In the genomic region with DNA sequence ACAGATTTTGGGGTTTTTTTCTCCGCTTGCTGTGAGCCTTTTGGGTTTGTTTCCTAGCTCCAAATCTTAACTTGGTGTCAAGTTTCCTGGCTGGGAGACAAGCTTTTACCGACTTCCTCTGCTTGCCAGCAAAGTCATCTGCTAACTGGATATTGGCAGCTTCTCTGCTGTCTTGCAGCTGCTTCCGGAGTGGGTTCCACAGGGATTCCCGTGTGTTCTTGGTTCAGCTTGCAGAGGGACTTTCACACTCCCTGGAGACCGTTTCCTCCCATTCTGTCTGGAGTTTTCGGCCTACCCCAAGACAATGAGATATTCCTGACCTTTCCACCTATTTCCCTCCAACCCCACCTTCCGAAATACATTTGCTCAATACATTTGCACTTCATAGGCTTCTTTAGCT, we compare ENCODE assay signal across 9 cellular contexts. TPM values are rescaled to one million over a fixed set of nuclear protein-coding genes. Genes with fewer than 3 reads are reported as not detected.
DNase-seq lines count a peak whose midpoint lies in the region; ATAC-seq and TF ChIP-seq lines count a peak whose summit lies in the region.
"Had no signal": no experiment of that assay in that cellular context is flagged by ENCODE, and none has a peak within 500 bp of the region (broad histone marks: within the 10 kb centered on the region; RNA-seq: fewer than 3 reads in every experiment).

No MANE protein-coding gene starts in this region.

- no peak overlapping the region for H3K4me3 Mint-ChIP-seq in activated T-helper 2 cell treated with anti-CD3 and anti-CD28 coated beads, Interferon-gamma antibody, Interleukin-2, Interleukin-4, amounts not matched to agents 10 μg/mL and 5 μg/mL and 100 μg/mL, durations not matched to agents 14 hours and 24 hours and 36 hours (ENCODE audit: low read depth)

- no peak for ATAC-seq in GM19351 (IDR thresholded peaks at IDR 0.05; ENCODE audit: unreplicated experiment)
- no peak for ATAC-seq in GM18511 (IDR thresholded peaks at IDR 0.05; ENCODE audit: unreplicated experiment)

- no peak for TF ChIP-seq POLR2A in ovary (IDR thresholded peaks at IDR 0.05)

- no peak overlapping the region for H3K9ac ChIP-seq in fibroblast of lung (ENCODE audit: insufficient read depth, low read length)
- H3K9ac ChIP-seq: KMS-11 had no signal

- H3K4me1 Mint-ChIP-seq in activated T-helper 2 cell treated with anti-CD3 and anti-CD28 coated beads, Interferon-gamma antibody, Interleukin-2, Interleukin-4, amounts not matched to agents 10 μg/mL and 5 μg/mL and 100 μg/mL, durations not matched to agents 14 hours and 24 hours and 36 hours (ENCODE audit: low read depth) = peaks cover 10% of the 10 kb centered on the region

- TF ChIP-seq CTCF in GM12865 (IDR thresholded peaks at IDR 0.05; ENCODE audit: insufficient read depth, low read depth, low read length, missing control alignments) (no peak), fibroblast of lung (conservative IDR thresholded peaks at IDR 0.05 in 1 of 2, IDR thresholded peaks at IDR 0.05 in 1 of 2; ENCODE audit: low read depth in 1 of 2, low read length in 2 of 2) (no peak), ovary (IDR thresholded peaks at IDR 0.05) (no peak)

- H4K20me1 ChIP-seq in fibroblast of lung (ENCODE audit: control insufficient read depth, extremely low read depth, insufficient read depth, low read length) = no peaks in the 10 kb centered on the region

- 8 to 10% (median 10%) methylated on average over 7 of the region's 7 CpGs for WGBS in ovary, 3 donors

- peak overlapping the region; percentile 50 for H2AFZ ChIP-seq in fibroblast of lung (ENCODE audit: low read length)

- no peak overlapping the region for H3K27ac Mint-ChIP-seq in activated T-helper 2 cell treated with anti-CD3 and anti-CD28 coated beads, Interferon-gamma antibody, Interleukin-2, Interleukin-4, amounts not matched to agents 10 μg/mL and 5 μg/mL and 100 μg/mL, durations not matched to agents 14 hours and 24 hours and 36 hours

- H3K36me3 ChIP-seq in fibroblast of lung (ENCODE audit: control insufficient read depth, insufficient read depth, low read length) (no peaks in the 10 kb centered on the region), ovary (no peaks in the 10 kb centered on the region)

- H3K4me1 ChIP-seq in fibroblast of lung (ENCODE audit: control insufficient read depth, extremely low read depth, insufficient read depth, low read length) (peaks cover 8% of the 10 kb centered on the region), ovary (ENCODE audit: insufficient read depth) (peaks cover 9% of the 10 kb centered on the region)

- no peaks in the 10 kb centered on the region for H3K9me3 Mint-ChIP-seq in activated T-helper 2 cell treated with anti-CD3 and anti-CD28 coated beads, Interferon-gamma antibody, Interleukin-2, Interleukin-4, amounts not matched to agents 10 μg/mL and 5 μg/mL and 100 μg/mL, durations not matched to agents 14 hours and 24 hours and 36 hours

- peak; percentile 57 for DNase-seq in GM12865 (ENCODE audit: low read depth)
- peak; percentile 37 for DNase-seq in OCI-M1 (lab: John Stamatoyannopoulos, UW)
- peak; percentile 92 to 96 for DNase-seq in fibroblast of lung (ENCODE audit: low read depth in 2 of 2)
- DNase-seq in ovary = peak; percentile 60 to 87 (median 77)
- DNase-seq in kidney glomerular epithelial cell (lab: John Stamatoyannopoulos, UW) = no peak
- DNase-seq in activated T-helper 2 cell treated with anti-CD3 and anti-CD28 coated beads, Interferon-gamma antibody, Interleukin-2, Interleukin-4, amounts not matched to agents 10 μg/mL and 5 μg/mL and 100 μg/mL, durations not matched to agents 14 hours and 24 hours and 36 hours (ENCODE audit: low spot score) = no peak

- H3K4me3 ChIP-seq in GM12865 (ENCODE audit: low read depth, low read length) (no peak overlapping the region), fibroblast of lung (replicated peaks in 1 of 4; ENCODE audit: control extremely low read depth in 1 of 4, insufficient read depth in 1 of 4, low read depth in 3 of 4, low read length in 4 of 4) (peak overlapping the region in 2 of 4 experiments; percentile 15 to 25), ovary (no peak overlapping the region)

- H3K27ac ChIP-seq in fibroblast of lung (ENCODE audit: insufficient read depth, low read length) (peak overlapping the region; percentile 68), ovary (no peak overlapping the region)
- H3K27ac ChIP-seq: KMS-11 had no signal

- H3K27me3 Mint-ChIP-seq in activated T-helper 2 cell treated with anti-CD3 and anti-CD28 coated beads, Interferon-gamma antibody, Interleukin-2, Interleukin-4, amounts not matched to agents 10 μg/mL and 5 μg/mL and 100 μg/mL, durations not matched to agents 14 hours and 24 hours and 36 hours (ENCODE audit: low read depth) = no peaks in the 10 kb centered on the region

- H3K4me2 ChIP-seq in fibroblast of lung (ENCODE audit: extremely low read depth, insufficient read depth, low read length) = peak overlapping the region; percentile 63
- H3K4me2 ChIP-seq: KMS-11 had no signal

- H3K79me2 ChIP-seq in fibroblast of lung (ENCODE audit: control insufficient read depth, insufficient read depth, low read length) = peaks cover 20% of the 10 kb centered on the region

- peaks cover 9% of the 10 kb centered on the region for H3K36me3 Mint-ChIP-seq in activated T-helper 2 cell treated with anti-CD3 and anti-CD28 coated beads, Interferon-gamma antibody, Interleukin-2, Interleukin-4, amounts not matched to agents 10 μg/mL and 5 μg/mL and 100 μg/mL, durations not matched to agents 14 hours and 24 hours and 36 hours (ENCODE audit: low read depth)

- no peak for TF ChIP-seq EP300 in ovary (IDR thresholded peaks at IDR 0.05)

- intact Hi-C loops in ovary (cut with DNase I) = no loop called here
- intact Hi-C loops in activated T-helper 2 cell treated with anti-CD3 and anti-CD28 coated beads, Interferon-gamma antibody, Interleukin-2, Interleukin-4, amounts not matched to agents 10 μg/mL and 5 μg/mL and 100 μg/mL, durations not matched to agents 14 hours and 24 hours and 36 hours (cut with micrococcal nuclease) = loop anchor here (10.0 kb wide), 1 partner anchor 58 kb away; no protein-coding TSS in a partner anchor

- H3K27me3 ChIP-seq in fibroblast of lung (ENCODE audit: control insufficient read depth, insufficient read depth, low read length) = no peaks in the 10 kb centered on the region
- no peaks in the 10 kb centered on the region for H3K27me3 ChIP-seq in ovary

- H3K9me3 ChIP-seq in fibroblast of lung (ENCODE audit: control insufficient read depth, insufficient read depth, low read depth, low read length) = no peaks in the 10 kb centered on the region
- H3K9me3 ChIP-seq in ovary = no peaks in the 10 kb centered on the region

RNA-seq across cellular contexts. Expression of a gene that starts 2.2 kb away (rescaled TPM):
- 58.6 and 96.9 TPM in 2 replicates for total RNA-seq in fibroblast of lung
- 103 and 108 TPM in 2 replicates for polyA plus RNA-seq in fibroblast of lung
- polyA plus RNA-seq in fibroblast of lung (2012) = 85.8 and 96.0 TPM in 2 replicates
- polyA minus RNA-seq in fibroblast of lung (ENCODE audit: low replicate concordance) = 240 and 274 TPM in 2 replicates
- 10 to 100 TPM; 30.4 to 75.2 (median 45.2) TPM for total RNA-seq in ovary
- polyA plus RNA-seq in ovary = 10 to 100 TPM; 31.4 to 72.6 TPM
- 77.0 and 84.3 TPM in 2 replicates for total RNA-seq in activated T-helper 2 cell treated with anti-CD3 and anti-CD28 coated beads, Interferon-gamma antibody, Interleukin-2, Interleukin-4, amounts not matched to agents 10 μg/mL and 5 μg/mL and 100 μg/mL, durations not matched to agents 14 hours and 24 hours and 36 hours

RNA-seq across cellular contexts. Expression of a gene that starts 41.8 kb away (rescaled TPM):
- total RNA-seq in fibroblast of lung = 52.8 and 67.3 TPM in 2 replicates
- 24.0 and 25.9 TPM in 2 replicates for polyA plus RNA-seq in fibroblast of lung
- 67.1 and 83.6 TPM in 2 replicates for polyA plus RNA-seq in fibroblast of lung (2012)
- polyA minus RNA-seq in fibroblast of lung (ENCODE audit: low replicate concordance) = 113 and 148 TPM in 2 replicates
- 10 to 100 TPM; 43.9 to 93.0 (median 73.9) TPM for total RNA-seq in ovary
- polyA plus RNA-seq in ovary = 10 to 100 TPM; 11.0 to 72.3 TPM
- 81.4 and 85.7 TPM in 2 replicates for total RNA-seq in activated T-helper 2 cell treated with anti-CD3 and anti-CD28 coated beads, Interferon-gamma antibody, Interleukin-2, Interleukin-4, amounts not matched to agents 10 μg/mL and 5 μg/mL and 100 μg/mL, durations not matched to agents 14 hours and 24 hours and 36 hours

Comparison
In these comparisons a context has a peak if more than half of its experiments do, and no peak if none do; other contexts are left out.
1. DNase-seq: peak in GM12865 (single experiment), OCI-M1 (single experiment), fibroblast of lung (2 of 2) and ovary (5 of 5); none in kidney glomerular epithelial cell (single experiment) and activated T-helper 2 cell treated with anti-CD3 and anti-CD28 coated beads, Interferon-gamma antibody, Interleukin-2, Interleukin-4, amounts not matched to agents 10 μg/mL and 5 μg/mL and 100 μg/mL, durations not matched to agents 14 hours and 24 hours and 36 hours (single experiment).